ENCODE assay signal across 33 cellular contexts in the genomic region with DNA sequence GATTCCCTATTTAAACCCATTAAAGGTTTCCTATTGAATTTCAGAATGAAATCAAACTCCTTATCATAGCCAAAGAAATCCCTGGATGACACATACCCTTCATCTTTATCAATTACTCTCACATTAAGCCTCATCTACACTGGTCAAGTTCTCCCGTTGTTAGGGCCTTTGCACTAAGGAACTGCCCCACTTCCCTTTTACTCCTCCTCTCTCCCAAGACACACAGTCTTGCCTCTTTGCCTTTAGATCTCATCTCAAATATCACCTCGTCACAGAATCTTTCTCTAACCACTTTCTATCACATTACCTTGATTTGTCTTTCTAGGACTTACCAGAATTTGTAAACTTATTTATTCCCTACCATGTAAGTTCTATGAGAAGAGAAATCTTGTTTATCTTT.
"Had no signal": no experiment of that assay in that cellular context is flagged by ENCODE, and none has a peak within 500 bp of the region (broad histone marks: within the 10 kb centered on the region; RNA-seq: fewer than 3 reads in every experiment).

No MANE protein-coding gene starts in this region.

- DNase-seq: activated CD4-positive, alpha-beta memory T cell treated with anti-CD3 and anti-CD28 coated beads for 36 hours; activated CD4-positive, alpha-beta T cell treated with anti-CD3 and anti-CD28 coated beads for 36 hours; activated CD4-positive, alpha-beta T cell treated with anti-CD3 and anti-CD28 coated beads, Interleukin-2, amount 10 ng/mL, durations not matched to agents 24 days and 14 days; activated CD4-positive, CD25-positive, alpha-beta regulatory T cell; activated CD4-positive, CD25-positive, alpha-beta regulatory T cell treated with anti-CD3 and anti-CD28 coated beads, Interleukin-2, amount 50 U/mL, for 72 hours; activated CD8-positive, alpha-beta memory T cell treated with anti-CD3 and anti-CD28 coated beads, Interleukin-2, amount 10 ng/mL, durations not matched to agents 7 days and 5 days; activated CD8-positive, alpha-beta memory T cell treated with anti-CD3 and anti-CD28 coated beads, Interleukin-2, amount 50 U/mL, for 4 hours; activated CD8-positive, alpha-beta T cell treated with anti-CD3 and anti-CD28 coated beads, Interleukin-2, amount 10 ng/mL, durations not matched to agents 7 days and 5 days; activated effector memory CD4-positive, alpha-beta T cell treated with anti-CD3 and anti-CD28 coated beads, Interleukin-2, amount 50 U/mL, for 16 hours; activated naive CD4-positive, alpha-beta T cell treated with anti-CD3 and anti-CD28 coated beads for 36 hours; activated naive CD8-positive, alpha-beta T cell treated with anti-CD3 and anti-CD28 coated beads for 36 hours; activated naive CD8-positive, alpha-beta T cell treated with anti-CD3 and anti-CD28 coated beads, Interleukin-2, amount 50 U/mL, for 24 hours; activated T-cell treated with anti-CD3 and anti-CD28 coated beads, Interleukin-2, amount 50 U/mL, for 1 hour; activated T-cell treated with anti-CD3 and anti-CD28 coated beads, Interleukin-2, amount 50 U/mL, for 48 hours; adrenal gland; amygdala; aorta; body of pancreas; central memory CD4-positive, alpha-beta T cell; cerebellar nuclear complex; colonic mucosa; effector CD8-positive, alpha-beta T cell; esophagus squamous epithelium; foreskin melanocyte; heart right ventricle; T-helper 2 cell had no signal

- ATAC-seq: activated CD4-positive, alpha-beta T cell treated with anti-CD3 and anti-CD28 coated beads for 36 hours; activated CD8-positive, alpha-beta memory T cell treated with anti-CD3 and anti-CD28 coated beads, Interleukin-2, amount 10 ng/mL, durations not matched to agents 7 days and 5 days; activated CD8-positive, alpha-beta T cell treated with anti-CD3 and anti-CD28 coated beads, Interleukin-2, amount 10 ng/mL, durations not matched to agents 7 days and 5 days; activated naive CD8-positive, alpha-beta T cell treated with anti-CD3 and anti-CD28 coated beads, Interleukin-2, amount 50 U/mL, for 24 hours; body of pancreas; gastroesophageal sphincter; heart right ventricle had no signal

- H3K9me3 ChIP-seq: adrenal gland, body of pancreas, breast epithelium, colonic mucosa, esophagus squamous epithelium, gastroesophageal sphincter, heart right ventricle had no signal

- H3K4me1 ChIP-seq: breast epithelium, colonic mucosa had no signal

- H3K36me3 ChIP-seq: adrenal gland, breast epithelium, cardiac muscle cell, colonic mucosa, gastroesophageal sphincter had no signal

- H3K27me3 ChIP-seq: adrenal gland, body of pancreas, breast epithelium, cardiac muscle cell, colonic mucosa, esophagus squamous epithelium, gastroesophageal sphincter, heart right ventricle had no signal

- H3K27ac ChIP-seq: adrenal gland, body of pancreas, breast epithelium, cardiac muscle cell, colonic mucosa, epithelial cell of prostate, esophagus squamous epithelium, gastroesophageal sphincter, heart right ventricle had no signal

- FAIRE-seq: endometrium, endothelial cell of umbilical vein, TTC549 had no signal

- H3K4me3 ChIP-seq: adrenal gland, body of pancreas, breast epithelium, cardiac muscle cell, colonic mucosa, esophagus squamous epithelium, gastroesophageal sphincter, heart right ventricle had no signal
